ENCODE assay signal across 18 cellular contexts in genomic region chr5:113223831-113224604, GRCh38.
"Had no signal": no experiment of that assay in that cellular context is flagged by ENCODE, and none has a peak within 500 bp of the region (broad histone marks: within the 10 kb centered on the region; RNA-seq: fewer than 3 reads in every experiment).

No MANE protein-coding gene starts in this region.

- H3K27ac Mint-ChIP-seq: activated CD4-positive, alpha-beta T cell treated with anti-CD3 and anti-CD28 coated beads, Interleukin-2, amount 10 ng/mL, durations not matched to agents 24 days and 14 days; activated naive CD8-positive, alpha-beta T cell treated with anti-CD3 and anti-CD28 coated beads, Interleukin-2, amount 10 ng/mL, durations not matched to agents 7 days and 5 days; dendritic cell treated with granulocyte-macrophage colony-stimulating factor and Interleukin-4, amounts not matched to agents 40 ng/mL and 50 ng/mL, for 4 days; stimulated activated naive CD8-positive, alpha-beta T cell treated with anti-CD3 and anti-CD28 coated beads, Interleukin-15, amount 100 ng/mL, for 72 hours had no signal

- DNase-seq: activated CD4-positive, alpha-beta T cell treated with anti-CD3 and anti-CD28 coated beads, Interleukin-2, amount 10 ng/mL, durations not matched to agents 24 days and 14 days; activated CD4-positive, CD25-positive, alpha-beta regulatory T cell; activated CD8-positive, alpha-beta memory T cell treated with anti-CD3 and anti-CD28 coated beads for 24 hours; activated naive CD4-positive, alpha-beta T cell; activated naive CD8-positive, alpha-beta T cell treated with anti-CD3 and anti-CD28 coated beads, Interleukin-2, amount 10 ng/mL, durations not matched to agents 7 days and 5 days; effector memory CD4-positive, alpha-beta T cell; mesendoderm; pancreas; retina; stimulated activated naive CD8-positive, alpha-beta T cell treated with anti-CD3 and anti-CD28 coated beads, Interleukin-15, amount 100 ng/mL, for 72 hours; T-helper 2 cell; upper lobe of right lung had no signal

- H3K4me3 ChIP-seq: breast epithelium, pancreas, skin epidermis, thoracic aorta, upper lobe of right lung had no signal

- H3K27me3 Mint-ChIP-seq: stimulated activated naive CD8-positive, alpha-beta T cell treated with anti-CD3 and anti-CD28 coated beads, Interleukin-15, amount 100 ng/mL, for 72 hours had no signal

- H3K27ac ChIP-seq: breast epithelium, epithelial cell of prostate, pancreas, thoracic aorta, upper lobe of right lung had no signal

- H3K36me3 ChIP-seq: breast epithelium, pancreas, thoracic aorta, upper lobe of right lung had no signal

- H3K4me3 Mint-ChIP-seq: activated CD4-positive, alpha-beta T cell treated with anti-CD3 and anti-CD28 coated beads, Interleukin-2, amount 10 ng/mL, durations not matched to agents 24 days and 14 days; activated naive CD8-positive, alpha-beta T cell treated with anti-CD3 and anti-CD28 coated beads, Interleukin-2, amount 10 ng/mL, durations not matched to agents 7 days and 5 days; dendritic cell treated with granulocyte-macrophage colony-stimulating factor and Interleukin-4, amounts not matched to agents 40 ng/mL and 50 ng/mL, for 4 days; neural crest cell; stimulated activated naive CD8-positive, alpha-beta T cell treated with anti-CD3 and anti-CD28 coated beads, Interleukin-15, amount 100 ng/mL, for 72 hours had no signal

- H3K9me3 ChIP-seq: breast epithelium, pancreas, thoracic aorta, upper lobe of right lung had no signal

- ATAC-seq: pancreas; stimulated activated naive CD8-positive, alpha-beta T cell treated with anti-CD3 and anti-CD28 coated beads, Interleukin-15, amount 100 ng/mL, for 72 hours; upper lobe of right lung had no signal

- H3K4me1 ChIP-seq: breast epithelium, pancreas had no signal

- H3K27me3 ChIP-seq: breast epithelium, pancreas, upper lobe of right lung had no signal

- H3K36me3 Mint-ChIP-seq: activated naive CD8-positive, alpha-beta T cell treated with anti-CD3 and anti-CD28 coated beads, Interleukin-2, amount 10 ng/mL, durations not matched to agents 7 days and 5 days had no signal

- H3K4me1 Mint-ChIP-seq: activated CD4-positive, alpha-beta T cell treated with anti-CD3 and anti-CD28 coated beads, Interleukin-2, amount 10 ng/mL, durations not matched to agents 24 days and 14 days; activated naive CD8-positive, alpha-beta T cell treated with anti-CD3 and anti-CD28 coated beads, Interleukin-2, amount 10 ng/mL, durations not matched to agents 7 days and 5 days; stimulated activated naive CD8-positive, alpha-beta T cell treated with anti-CD3 and anti-CD28 coated beads, Interleukin-15, amount 100 ng/mL, for 72 hours had no signal

- H3K9me3 Mint-ChIP-seq: activated CD4-positive, alpha-beta T cell treated with anti-CD3 and anti-CD28 coated beads, Interleukin-2, amount 10 ng/mL, durations not matched to agents 24 days and 14 days; activated naive CD8-positive, alpha-beta T cell treated with anti-CD3 and anti-CD28 coated beads, Interleukin-2, amount 10 ng/mL, durations not matched to agents 7 days and 5 days; dendritic cell treated with granulocyte-macrophage colony-stimulating factor and Interleukin-4, amounts not matched to agents 40 ng/mL and 50 ng/mL, for 4 days; stimulated activated naive CD8-positive, alpha-beta T cell treated with anti-CD3 and anti-CD28 coated beads, Interleukin-15, amount 100 ng/mL, for 72 hours had no signal
